ENCODE assay signal across 15 cellular contexts in the genomic region with DNA sequence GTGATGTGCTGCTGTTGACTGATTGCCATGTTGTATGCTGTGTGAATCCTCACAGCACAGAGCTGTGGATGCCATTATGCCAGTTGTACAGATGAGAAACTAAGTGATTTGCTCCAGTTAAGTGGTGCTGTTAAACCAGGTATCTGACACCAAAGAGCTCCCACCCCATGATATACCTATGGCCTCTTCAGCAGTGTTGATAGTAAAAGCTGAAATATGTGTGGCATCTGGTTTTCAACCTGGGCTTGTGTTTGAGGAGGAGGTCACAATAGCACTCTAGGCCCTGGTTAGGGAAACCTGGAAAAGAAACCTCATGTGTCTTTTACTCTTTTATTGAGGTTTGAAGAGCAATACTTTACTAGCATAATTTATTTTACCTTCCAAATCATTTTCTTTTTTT.
"Had no signal": no experiment of that assay in that cellular context is flagged by ENCODE, and none has a peak within 500 bp of the region (broad histone marks: within the 10 kb centered on the region; RNA-seq: fewer than 3 reads in every experiment).

No MANE protein-coding gene starts in this region.

- H3K27me3 Mint-ChIP-seq: activated CD8-positive, alpha-beta T cell treated with anti-CD3 and anti-CD28 coated beads for 36 hours; activated naive CD8-positive, alpha-beta T cell treated with anti-CD3 and anti-CD28 coated beads, Interleukin-2, amount 10 ng/mL, durations not matched to agents 7 days and 5 days; effector memory CD8-positive, alpha-beta T cell had no signal

- DNase-seq: activated CD8-positive, alpha-beta memory T cell treated with anti-CD3 and anti-CD28 coated beads, Interleukin-2, amount 50 U/mL, for 48 hours; activated CD8-positive, alpha-beta T cell treated with anti-CD3 and anti-CD28 coated beads for 36 hours; activated naive CD8-positive, alpha-beta T cell treated with anti-CD3 and anti-CD28 coated beads, Interleukin-2, amount 10 ng/mL, durations not matched to agents 7 days and 5 days; aorta; effector memory CD8-positive, alpha-beta T cell; natural killer cell; occipital lobe; stimulated activated CD4-positive, alpha-beta T cell treated with anti-CD3 and anti-CD28 coated beads, Interleukin-2, amount 100 ng/mL, for 48 hours; stimulated activated naive CD8-positive, alpha-beta T cell treated with anti-CD3 and anti-CD28 coated beads, Interleukin-15, Interleukin-2, amounts not matched to agents 100 U/mL and 50 U/mL, for 24 hours; upper lobe of right lung had no signal

- H3K27ac ChIP-seq: coronary artery, epithelial cell of prostate, suprapubic skin, upper lobe of right lung had no signal

- H3K4me3 ChIP-seq: breast epithelium, coronary artery, gastroesophageal sphincter, suprapubic skin, upper lobe of right lung had no signal

- H3K36me3 Mint-ChIP-seq: natural killer cell had no signal

- H3K36me3 ChIP-seq: breast epithelium had no signal

- H3K27me3 ChIP-seq: breast epithelium, gastroesophageal sphincter, suprapubic skin, upper lobe of right lung had no signal

- H3K4me3 Mint-ChIP-seq: activated CD8-positive, alpha-beta T cell treated with anti-CD3 and anti-CD28 coated beads for 36 hours; activated naive CD8-positive, alpha-beta T cell treated with anti-CD3 and anti-CD28 coated beads, Interleukin-2, amount 10 ng/mL, durations not matched to agents 7 days and 5 days; effector memory CD8-positive, alpha-beta T cell; natural killer cell had no signal

- H3K4me1 ChIP-seq: breast epithelium had no signal

- H3K9me3 Mint-ChIP-seq: activated CD8-positive, alpha-beta T cell treated with anti-CD3 and anti-CD28 coated beads for 36 hours; activated naive CD8-positive, alpha-beta T cell treated with anti-CD3 and anti-CD28 coated beads, Interleukin-2, amount 10 ng/mL, durations not matched to agents 7 days and 5 days; effector memory CD8-positive, alpha-beta T cell; natural killer cell had no signal

- H3K27ac Mint-ChIP-seq: activated CD8-positive, alpha-beta T cell treated with anti-CD3 and anti-CD28 coated beads for 36 hours; activated naive CD8-positive, alpha-beta T cell treated with anti-CD3 and anti-CD28 coated beads, Interleukin-2, amount 10 ng/mL, durations not matched to agents 7 days and 5 days had no signal

- H3K9me3 ChIP-seq: breast epithelium, gastroesophageal sphincter, suprapubic skin, upper lobe of right lung had no signal

- ATAC-seq: activated CD8-positive, alpha-beta T cell treated with anti-CD3 and anti-CD28 coated beads for 36 hours; effector memory CD8-positive, alpha-beta T cell; natural killer cell; stimulated activated naive CD8-positive, alpha-beta T cell treated with anti-CD3 and anti-CD28 coated beads, Interleukin-15, Interleukin-2, amounts not matched to agents 100 U/mL and 50 U/mL, for 24 hours; upper lobe of right lung had no signal
